In the genomic region with DNA sequence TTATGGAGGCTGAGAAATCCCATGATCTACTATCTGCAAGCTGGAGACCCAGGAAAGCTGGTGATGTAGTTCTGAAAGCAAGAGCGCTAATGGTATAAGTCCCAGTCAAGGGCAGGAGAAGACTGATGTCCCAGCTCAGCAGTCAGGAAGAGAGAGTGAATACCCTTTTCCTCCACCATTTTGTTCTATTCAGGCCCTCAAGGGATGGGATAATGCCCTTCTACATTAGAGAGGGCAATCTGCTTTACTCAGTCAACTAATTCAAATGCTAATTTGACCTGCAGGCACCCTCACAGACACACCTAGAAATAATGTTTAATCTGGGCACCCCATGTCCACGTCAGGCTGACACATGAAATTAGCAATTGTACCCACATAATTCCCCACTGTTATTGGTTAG, we compare ENCODE assay signal across 21 cellular contexts. TPM values are rescaled to one million over a fixed set of nuclear protein-coding genes. Genes with fewer than 3 reads are reported as not detected.
DNase-seq lines count a peak whose midpoint lies in the region; ATAC-seq, FAIRE-seq and TF ChIP-seq lines count a peak whose summit lies in the region.
"Had no signal": no experiment of that assay in that cellular context is flagged by ENCODE, and none has a peak within 500 bp of the region (broad histone marks: within the 10 kb centered on the region; RNA-seq: fewer than 3 reads in every experiment).

No MANE protein-coding gene starts in this region.

- H2BK20ac ChIP-seq in H1 (ENCODE audit: low read length): no peak overlapping the region

- H2BK5ac ChIP-seq in H1 (ENCODE audit: low read depth, low read length) (no peak overlapping the region; the same call in 1 of the 2 replicates), neuronal stem cell (ENCODE audit: low read length) (no peak overlapping the region)

- H3K9ac ChIP-seq in HUES48 (ENCODE audit: low read depth, low read length) (no peak overlapping the region), H1 (replicated peaks in 1 of 4; ENCODE audit: extremely low read depth in 1 of 4, low read depth in 3 of 4, low read length in 3 of 4) (no peak overlapping the region), neuronal stem cell (ENCODE audit: low read depth, low read length, poor library complexity) (no peak overlapping the region)
- H3K9ac ChIP-seq: GM23248 had no signal

- no peak overlapping the region for H3K4ac ChIP-seq in H1 (replicated peaks; ENCODE audit: insufficient read length, low read depth, low read length)
- H3K4ac ChIP-seq in neuronal stem cell (ENCODE audit: low read length): no peak overlapping the region

- H3K9me3 Mint-ChIP-seq in T-cell: peaks cover 4 to 12% (median 5%) of the 10 kb centered on the region in 3 donors

- H2AFZ ChIP-seq in H1 (ENCODE audit: low read length) (peak overlapping the region; percentile 60; the same call in 1 of the 2 replicates), neuronal stem cell (ENCODE audit: low read length) (peak overlapping the region; percentile 72)
- H2AFZ ChIP-seq: GM23248 had no signal

- POLR2A ChIA-PET in H1 (lab: Charles Lee; ENCODE audit: partially characterized antibody): interaction anchor here (0.6 kb wide), 1 partner anchor 105 kb away, joined by 3 read pairs; no protein-coding TSS in a partner anchor
- POLR2A ChIA-PET in T-cell (lab: Charles Lee): interaction anchor here in 1 of 2 donors (0.6 kb wide), 1 partner anchor 87 kb away, joined by 3 read pairs; no protein-coding TSS in a partner anchor

- H3K4me3 ChIP-seq in HUES48 (ENCODE audit: low read depth, low read length) (0 out of 2 replicates have a peak overlapping the region, but pooled peaks have one; percentile 10), H1 (ENCODE audit: extremely low read depth in 1 of 4, insufficient read depth in 2 of 4, low read depth in 3 of 4, low read length in 4 of 4) (no peak overlapping the region), iPS-18c (ENCODE audit: insufficient read depth, low read depth, low read length) (peak overlapping the region; percentile 34), neuronal stem cell (ENCODE audit: low read length in 2 of 2) (no peak overlapping the region), pancreas (no peak overlapping the region)
- H3K4me3 ChIP-seq: GM23248 had no signal

- H3K4me1 Mint-ChIP-seq in T-cell: no peaks in the 10 kb centered on the region

- H4K5ac ChIP-seq in H1 (ENCODE audit: insufficient read length, low read depth, low read length): no peak overlapping the region

- peaks cover 2% of the 10 kb centered on the region; the same call in 1 of the 2 replicates for H3K23me2 ChIP-seq in H1 (ENCODE audit: low read depth, low read length)

- intact Hi-C loops in pancreas (cut with DNase I): no loop called here

- no peak overlapping the region for H3K56ac ChIP-seq in H1 (replicated peaks; ENCODE audit: insufficient read length, low read depth, low read length)

- H2BK12ac ChIP-seq in H1 (ENCODE audit: low read depth, low read length): no peak overlapping the region
- H2BK12ac ChIP-seq in neuronal stem cell (ENCODE audit: low read length): no peak overlapping the region

- TF ChIP-seq EP300 in H1 (IDR thresholded peaks at IDR 0.05; ENCODE audit: borderline replicate concordance in 1 of 2, low read depth in 2 of 2, low read length in 2 of 2): no peak

- H3K27ac ChIP-seq in HUES48 (ENCODE audit: low read depth, low read length): peak overlapping the region; percentile 51
- H3K27ac ChIP-seq in H1 (ENCODE audit: low read depth, low read length): no peak overlapping the region
- H3K27ac ChIP-seq in neuronal stem cell (replicated peaks; ENCODE audit: low read length): no peak overlapping the region
- no peak overlapping the region for H3K27ac ChIP-seq in pancreas
- H3K27ac ChIP-seq: GM23248 had no signal

- no peaks in the 10 kb centered on the region for H3K79me2 ChIP-seq in H1 (ENCODE audit: control insufficient read depth in 1 of 2, insufficient read depth in 2 of 2, low read length in 2 of 2)

- ATAC-seq in T-cell (replicated peaks in 1 of 4) (no peak), GM19467 (IDR thresholded peaks at IDR 0.05; ENCODE audit: unreplicated experiment) (no peak), pancreas (no peak)

- H3K4me2 ChIP-seq in H1 (ENCODE audit: insufficient read depth in 1 of 2, low read depth in 2 of 2, low read length in 2 of 2): peak overlapping the region; percentile 6 to 22; a peak in 1 of 4 replicates
- no peak overlapping the region for H3K4me2 ChIP-seq in neuronal stem cell (ENCODE audit: insufficient read depth, low read length, poor library complexity, severe bottlenecking)

- WGBS in H1 (ENCODE audit: extremely low coverage in 1 of 2, insufficient coverage in 1 of 2, insufficient read length in 1 of 2, insufficient replicate concordance in 2 of 2, low coverage in 1 of 2, low lambda C conversion rate in 2 of 2, missing lambda C conversion rate in 1 of 2), 2 experiments: 59% methylated on average over 2 of the region's 2 CpGs; no CpG with 5 or more reads in 1 of the 2 experiments
- WGBS in neuronal stem cell (ENCODE audit: extremely low coverage in 2 of 2, insufficient read length in 2 of 2, insufficient replicate concordance in 1 of 2), 2 donors: no CpG with 5 or more reads among the region's 2 CpGs
- WGBS in pancreas, 2 donors: 88 to 93% methylated on average over 2 of the region's 2 CpGs

- FAIRE-seq in H1 (lab: Jason Lieb, UNC): peak; percentile 39
- no peak for FAIRE-seq in pancreas (lab: Jason Lieb, UNC)
- FAIRE-seq: GM12891, GM18507, H54 had no signal

- CTCF ChIA-PET in H1 (lab: Charles Lee; ENCODE audit: partially characterized antibody) (no interaction called here), T-cell (lab: Charles Lee) (no interaction called here)

- H2AK5ac ChIP-seq in H1 (ENCODE audit: low read depth, low read length): no peak overlapping the region
- no peak overlapping the region for H2AK5ac ChIP-seq in neuronal stem cell (ENCODE audit: low read depth, low read length)

- no peaks in the 10 kb centered on the region for H3K27me3 Mint-ChIP-seq in T-cell

- H2BK15ac ChIP-seq in H1 (ENCODE audit: low read length): no peak overlapping the region; the same call in 1 of the 2 replicates
- no peak overlapping the region for H2BK15ac ChIP-seq in neuronal stem cell (ENCODE audit: low read length)

- H3K36me3 ChIP-seq in HUES48 (ENCODE audit: control insufficient read depth, insufficient read depth, low read length): no peaks in the 10 kb centered on the region
- H3K36me3 ChIP-seq in H1 (ENCODE audit: control insufficient read depth in 2 of 4, insufficient read depth in 4 of 4, low read length in 3 of 4): no peaks in the 10 kb centered on the region
- H3K36me3 ChIP-seq in neuronal stem cell (replicated peaks in 1 of 2; ENCODE audit: control insufficient read depth in 2 of 2, insufficient read depth in 2 of 2, low read length in 2 of 2): no peaks in the 10 kb centered on the region
- H3K36me3 ChIP-seq in pancreas: no peaks in the 10 kb centered on the region

- no peak overlapping the region for H4K8ac ChIP-seq in H1 (ENCODE audit: extremely low read depth, insufficient read depth, low read length)
- H4K8ac ChIP-seq in neuronal stem cell (ENCODE audit: low read depth, low read length): no peak overlapping the region

- no peak overlapping the region for H2BK120ac ChIP-seq in H1 (replicated peaks; ENCODE audit: low read depth, low read length)
- no peak overlapping the region for H2BK120ac ChIP-seq in neuronal stem cell (ENCODE audit: low read depth, low read length)

- H3K18ac ChIP-seq in H1 (ENCODE audit: extremely low read depth, low read length) (no peak overlapping the region; the same call in 1 of the 2 replicates), neuronal stem cell (ENCODE audit: low read length) (no peak overlapping the region)

- no peak for TF ChIP-seq CTCF in H1 (IDR thresholded peaks at IDR 0.05; ENCODE audit: control extremely low read depth in 1 of 3, insufficient read depth in 1 of 3, low read depth in 1 of 3, low read length in 3 of 3)
- no peak for TF ChIP-seq CTCF in pancreas (IDR thresholded peaks at IDR 0.05)

- H3K14ac ChIP-seq in H1 (ENCODE audit: insufficient read length) (no peak overlapping the region), neuronal stem cell (ENCODE audit: low read length) (no peak overlapping the region)

- no peaks in the 10 kb centered on the region for H4K20me1 ChIP-seq in H1 (replicated peaks in 1 of 2; ENCODE audit: control insufficient read depth in 1 of 2, insufficient read depth in 2 of 2, low read length in 2 of 2)

- TF ChIP-seq POLR2A in H1 (IDR thresholded peaks at IDR 0.05; ENCODE audit: control extremely low read depth in 1 of 2, low read depth in 2 of 2, low read length in 2 of 2): no peak

- H3K4me3 Mint-ChIP-seq in T-cell: no peak overlapping the region
- H3K4me3 Mint-ChIP-seq: CD4-positive, alpha-beta memory T cell had no signal

- DNase-seq in H1 (ENCODE audit: low read depth in 1 of 2, low spot score in 2 of 2) (no peak), neuronal stem cell (ENCODE audit: low spot score) (no peak), T-cell (no peak), NCI-H2196 treated with DMSO at 0.1 percent for 48 hours (lab: John Stamatoyannopoulos, UW; ENCODE audit: unreplicated experiment) (no peak), pancreas (no peak)
- DNase-seq: C1 segment of cervical spinal cord; Calu3; CD4-positive, alpha-beta memory T cell; COR-L47; DMS53; DMS79 treated with DMSO at 0.1 percent for 48 hours; GF-D8; GM23248; HCEC 1CT had no signal

- TF ChIP-seq RAD21 in H1 (IDR thresholded peaks at IDR 0.05 in 1 of 2, conservative IDR thresholded peaks at IDR 0.05 in 1 of 2; ENCODE audit: low read depth in 2 of 2, low read length in 2 of 2): no peak

- peaks cover 8% of the 10 kb centered on the region for H3K36me3 Mint-ChIP-seq in T-cell

- H3K4me1 ChIP-seq in HUES48 (ENCODE audit: control insufficient read depth, insufficient read depth, low read length): peaks cover 27% of the 10 kb centered on the region
- H3K4me1 ChIP-seq in H1 (replicated peaks in 1 of 4; ENCODE audit: control insufficient read depth in 3 of 4, insufficient read depth in 4 of 4, low read length in 3 of 4): peaks cover 1 to 9% (median 9%) of the 10 kb centered on the region in 4 experiments; a peak in 4 of 7 replicates
- peaks cover 0 to 3% of the 10 kb centered on the region in 2 donors for H3K4me1 ChIP-seq in neuronal stem cell (ENCODE audit: control insufficient read depth in 2 of 2, insufficient read depth in 1 of 2, low read depth in 1 of 2, low read length in 2 of 2)
- H3K4me1 ChIP-seq in pancreas: no peaks in the 10 kb centered on the region

- no peak overlapping the region for H3K27ac Mint-ChIP-seq in T-cell
- H3K27ac Mint-ChIP-seq: CD4-positive, alpha-beta memory T cell had no signal

- H4K91ac ChIP-seq in H1 (replicated peaks; ENCODE audit: insufficient read length, low read length): no peak overlapping the region
- no peak overlapping the region for H4K91ac ChIP-seq in neuronal stem cell (ENCODE audit: low read depth, low read length, poor library complexity)

- H3K27me3 ChIP-seq in HUES48 (ENCODE audit: control insufficient read depth, insufficient read depth, low read length) (0 out of 2 replicates have a peak, but pooled peaks cover 4% of the 10 kb centered on the region), H1 (replicated peaks in 1 of 4; ENCODE audit: control insufficient read depth in 3 of 4, extremely low read depth in 1 of 4, insufficient read depth in 3 of 4, low read length in 3 of 4) (no peaks in the 10 kb centered on the region), neuronal stem cell (ENCODE audit: control insufficient read depth in 3 of 3, insufficient read depth in 3 of 3, low read depth in 1 of 3, low read length in 3 of 3) (no peaks in the 10 kb centered on the region), pancreas (no peaks in the 10 kb centered on the region)

- no peak overlapping the region for H3K23ac ChIP-seq in H1 (ENCODE audit: insufficient read length)
- no peak overlapping the region for H3K23ac ChIP-seq in neuronal stem cell (ENCODE audit: low read depth, low read length, poor library complexity)

- no peaks in the 10 kb centered on the region for H3K9me3 ChIP-seq in HUES48 (ENCODE audit: control insufficient read depth, insufficient read depth, low read length)
- H3K9me3 ChIP-seq in H1 (ENCODE audit: insufficient read depth in 2 of 2, low read depth in 1 of 2, low read length in 1 of 2): no peaks in the 10 kb centered on the region
- H3K9me3 ChIP-seq in iPS-18c (ENCODE audit: control insufficient read depth, insufficient read depth, low read length): no peaks in the 10 kb centered on the region
- H3K9me3 ChIP-seq in neuronal stem cell (replicated peaks in 1 of 2; ENCODE audit: control insufficient read depth in 2 of 2, insufficient read depth in 1 of 2, low read depth in 1 of 2, low read length in 2 of 2): no peaks in the 10 kb centered on the region
- H3K9me3 ChIP-seq in pancreas: no peaks in the 10 kb centered on the region

- no peaks in the 10 kb centered on the region for H3K79me1 ChIP-seq in H1 (ENCODE audit: low read depth, low read length)
- H3K79me1 ChIP-seq in neuronal stem cell (ENCODE audit: low read depth, low read length): no peaks in the 10 kb centered on the region

RNA-seq across cellular contexts. Expression of a gene that starts 10.8 kb away (rescaled TPM):
- 92.5 and 97.2 TPM in 2 replicates for total RNA-seq in H1 (2021; fragmentation: NEBNext Ultra II Directional; extraction: Animal tissue kit (Norgen Biotek cat#: 25700))
- polyA plus RNA-seq in H1 (2011; rRNA removed) (46.8 and 79.6 TPM in 2 replicates), pancreas (10 to 100 TPM in 1 of 2 donors, 1 to 10 TPM in 1; 8.7 to 16.5 TPM)
- polyA plus RNA-seq in H1 (2011; cell fraction: cytosol; rRNA removed): 69.4 TPM
- 110 TPM for polyA plus RNA-seq in H1 (2011; cell fraction: nucleus; rRNA removed)
- 87.4 to 117 TPM (median 95.3 TPM) in 4 replicates for polyA plus RNA-seq in H1 (2012, experiment 1 of 2)
- polyA plus RNA-seq in H1 (2012, experiment 2 of 2): 21.2 TPM
- polyA plus RNA-seq in H1 (2013, experiment 1 of 2): 59.2 TPM
- 58.6 TPM for polyA plus RNA-seq in H1 (2013, experiment 2 of 2)
- 74.0 and 105 TPM in 2 replicates for polyA minus RNA-seq in H1 (2011; rRNA and poly(A)+ RNA removed)
- polyA minus RNA-seq in H1 (2011; cell fraction: cytosol; rRNA and poly(A)+ RNA removed): 39.4 TPM
- 81.6 TPM for polyA minus RNA-seq in H1 (2011; cell fraction: nucleus; rRNA and poly(A)+ RNA removed)
- 176 TPM for polyA plus RNA-seq in neuronal stem cell (2013, experiment 1 of 2)
- polyA plus RNA-seq in neuronal stem cell (2013, experiment 2 of 2): 174 TPM
- total RNA-seq in T-cell (100 to 1,000 TPM; 466 to 573 (median 534) TPM), pancreas (10 to 100 TPM in 3 of 6 donors, 1 to 10 TPM in 3; 6.4 to 21.7 (median 11.9) TPM)
- total RNA-seq: G401 had no signal

Comparison
In these comparisons a context has a peak if more than half of its experiments do, and no peak if none do; other contexts are left out.
1. H3K4me3 ChIP-seq: peak in HUES48 (single experiment) and iPS-18c (single experiment); none in H1 (0 of 4), neuronal stem cell (0 of 2) and pancreas (0 of 4).